ENCODE assay signal across 26 cellular contexts in the genomic region with DNA sequence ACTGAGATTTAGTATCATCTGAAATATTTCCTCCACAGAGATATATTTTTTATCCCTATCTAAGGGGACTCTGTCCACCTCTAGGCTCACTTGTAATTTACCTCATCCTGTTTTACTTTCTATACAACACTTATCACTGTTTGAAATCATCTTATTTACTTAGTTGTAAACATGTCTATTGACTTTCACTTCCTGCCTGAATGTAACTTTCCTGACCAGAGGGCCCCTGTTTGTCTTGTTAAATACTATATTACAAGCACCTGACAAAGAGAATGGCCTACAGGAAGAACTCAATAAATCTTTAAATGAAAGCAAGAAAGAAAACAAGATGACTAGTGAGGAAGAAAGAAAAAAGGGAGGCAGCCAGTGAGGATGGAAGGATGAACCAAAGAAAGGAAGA.
"Had no signal": no experiment of that assay in that cellular context is flagged by ENCODE, and none has a peak within 500 bp of the region (broad histone marks: within the 10 kb centered on the region; RNA-seq: fewer than 3 reads in every experiment).

No MANE protein-coding gene starts in this region.

- H3K27me3 ChIP-seq: adrenal gland, body of pancreas, left lung, right lobe of liver, uterus had no signal

- H3K27ac Mint-ChIP-seq: activated CD4-positive, alpha-beta T cell treated with anti-CD3 and anti-CD28 coated beads for 36 hours; activated naive CD4-positive, alpha-beta T cell treated with anti-CD3 and anti-CD28 coated beads for 36 hours; activated naive CD8-positive, alpha-beta T cell treated with anti-CD3 and anti-CD28 coated beads for 36 hours; activated T-helper 1 cell treated with anti-CD3 and anti-CD28 coated beads, Interleukin-12 subunit alpha, Interleukin-12 subunit beta, Interleukin-2, Interleukin-4 antibody, amounts not matched to agents 30 ng/mL and 10 ng/mL and 1 ng/mL, durations not matched to agents 14 hours and 24 hours and 36 hours; natural killer cell; stimulated activated naive CD8-positive, alpha-beta T cell treated with anti-CD3 and anti-CD28 coated beads, Interleukin-15, Interleukin-2, amounts not matched to agents 100 ng/mL and 50 ng/mL, for 24 hours; type B pancreatic cell had no signal

- H3K4me1 Mint-ChIP-seq: activated CD4-positive, alpha-beta T cell treated with anti-CD3 and anti-CD28 coated beads for 36 hours; activated naive CD8-positive, alpha-beta T cell treated with anti-CD3 and anti-CD28 coated beads for 36 hours; natural killer cell had no signal

- H3K4me3 ChIP-seq: adrenal gland, body of pancreas, left lung, lower lobe of right lung, right lobe of liver, uterus had no signal

- H3K4me1 ChIP-seq: adrenal gland, body of pancreas, left lung, lower lobe of right lung, right lobe of liver, uterus had no signal

- H3K36me3 Mint-ChIP-seq: activated naive CD8-positive, alpha-beta T cell treated with anti-CD3 and anti-CD28 coated beads for 36 hours; natural killer cell; type B pancreatic cell had no signal

- H3K4me3 Mint-ChIP-seq: activated CD4-positive, alpha-beta T cell treated with anti-CD3 and anti-CD28 coated beads for 36 hours; activated naive CD4-positive, alpha-beta T cell treated with anti-CD3 and anti-CD28 coated beads for 36 hours; activated naive CD8-positive, alpha-beta T cell treated with anti-CD3 and anti-CD28 coated beads for 36 hours; activated T-helper 1 cell treated with anti-CD3 and anti-CD28 coated beads, Interleukin-12 subunit alpha, Interleukin-12 subunit beta, Interleukin-2, Interleukin-4 antibody, amounts not matched to agents 30 ng/mL and 10 ng/mL and 1 ng/mL, durations not matched to agents 14 hours and 24 hours and 36 hours; natural killer cell; stimulated activated naive CD8-positive, alpha-beta T cell treated with anti-CD3 and anti-CD28 coated beads, Interleukin-15, Interleukin-2, amounts not matched to agents 100 ng/mL and 50 ng/mL, for 24 hours; type B pancreatic cell had no signal

- H3K27me3 Mint-ChIP-seq: activated CD4-positive, alpha-beta T cell treated with anti-CD3 and anti-CD28 coated beads for 36 hours; activated naive CD8-positive, alpha-beta T cell treated with anti-CD3 and anti-CD28 coated beads for 36 hours; stimulated activated naive CD8-positive, alpha-beta T cell treated with anti-CD3 and anti-CD28 coated beads, Interleukin-15, Interleukin-2, amounts not matched to agents 100 ng/mL and 50 ng/mL, for 24 hours; type B pancreatic cell had no signal

- FAIRE-seq: colon, frontal cortex had no signal

- H3K36me3 ChIP-seq: adrenal gland, left lung, lower lobe of right lung, right lobe of liver, uterus had no signal

- ATAC-seq: activated CD4-positive, alpha-beta T cell treated with anti-CD3 and anti-CD28 coated beads for 36 hours; body of pancreas; left lung; lower lobe of right lung; natural killer cell had no signal

- H3K27ac ChIP-seq: adrenal gland, body of pancreas, epithelial cell of prostate, left lung, lower lobe of right lung, right lobe of liver, uterus had no signal

- DNase-seq: activated CD4-positive, alpha-beta T cell treated with anti-CD3 and anti-CD28 coated beads for 36 hours; activated CD4-positive, alpha-beta T cell treated with anti-CD3 and anti-CD28 coated beads, Interleukin-2, amount 50 U/mL, for 4 hours; activated CD4-positive, CD25-positive, alpha-beta regulatory T cell; activated effector memory CD4-positive, alpha-beta T cell treated with anti-CD3 and anti-CD28 coated beads, Interleukin-2, amount 50 U/mL, for 16 hours; activated naive CD4-positive, alpha-beta T cell treated with anti-CD3 and anti-CD28 coated beads for 36 hours; activated naive CD8-positive, alpha-beta T cell treated with anti-CD3 and anti-CD28 coated beads for 36 hours; adrenal gland; aorta; body of pancreas; dermis blood vessel endothelial cell; effector CD4-positive, alpha-beta T cell; kidney glomerular epithelial cell; left lung; lower lobe of right lung; mesendoderm; natural killer cell; right lobe of liver; stimulated activated CD4-positive, alpha-beta T cell treated with anti-CD3 and anti-CD28 coated beads, Interleukin-12 subunit alpha, Interleukin-12 subunit beta, amount 100 ng/mL, for 4 hours; stimulated activated CD4-positive, alpha-beta T cell treated with anti-CD3 and anti-CD28 coated beads, Interleukin-4, amount 100 ng/mL, for 1 hour; uterus had no signal

- H3K9me3 ChIP-seq: adrenal gland, body of pancreas, lower lobe of right lung, right lobe of liver, uterus had no signal
